Comparison of ENCODE assay signal across 18 cellular contexts in genomic region chr10:78464118-78464855, GRCh38.
DNase-seq lines count a peak whose midpoint lies in the region; ATAC-seq, FAIRE-seq and TF ChIP-seq lines count a peak whose summit lies in the region.
"Had no signal": no experiment of that assay in that cellular context is flagged by ENCODE, and none has a peak within 500 bp of the region (broad histone marks: within the 10 kb centered on the region; RNA-seq: fewer than 3 reads in every experiment).

No MANE protein-coding gene starts in this region.

- no peak overlapping the region for H3K4me3 ChIP-seq in H1 (ENCODE audit: extremely low read depth in 1 of 4, insufficient read depth in 2 of 4, low read depth in 3 of 4, low read length in 4 of 4)
- H3K4me3 ChIP-seq in mesodermal cell (ENCODE audit: extremely low read depth, insufficient read depth, low read length, poor library complexity, severe bottlenecking), result no peak overlapping the region
- H3K4me3 ChIP-seq in trophoblast cell (ENCODE audit: low read depth, low read length), result no peak overlapping the region
- H3K4me3 ChIP-seq in uterus, result no peak overlapping the region
- H3K4me3 ChIP-seq: HAP-1, Peyer's patch, SJSA1 had no signal

- H2BK5ac ChIP-seq in H1 (ENCODE audit: low read depth, low read length) (no peak overlapping the region), trophoblast cell (ENCODE audit: low read depth, low read length, poor library complexity) (peak overlapping the region; percentile 2)

- H2BK12ac ChIP-seq in H1 (ENCODE audit: low read depth, low read length) (no peak overlapping the region), trophoblast cell (ENCODE audit: low read length) (peak overlapping the region; percentile 79)

- intact Hi-C loops in uterus (cut with DNase I; ENCODE audit: low total_unique reads), result no loop called here

- DNase-seq in H1 (ENCODE audit: low read depth in 1 of 2, low spot score in 2 of 2), result no peak
- DNase-seq in trophoblast cell, result no peak
- no peak for DNase-seq in uterus
- DNase-seq in GM03348 (ENCODE audit: low spot score), result no peak
- no peak for DNase-seq in NCI-H2081 treated with DMSO at 0.1 percent for 48 hours (lab: John Stamatoyannopoulos, UW)
- DNase-seq: ACHN, DMS79, NCI-H1436, NCI-H2029 treated with DMSO at 0.1 percent for 48 hours, NCI-H2171 treated with DMSO at 0.1 percent for 48 hours, NCI-H446 treated with DMSO at 0.1 percent for 48 hours, NCI-H69 had no signal

- no peaks in the 10 kb centered on the region; the same call in 1 of the 2 replicates for H3K23me2 ChIP-seq in H1 (ENCODE audit: low read depth, low read length)

- H3K4me1 ChIP-seq in H1 (replicated peaks in 1 of 4; ENCODE audit: control insufficient read depth in 3 of 4, insufficient read depth in 4 of 4, low read length in 3 of 4), result peaks cover 0 to 7% (median 3%) of the 10 kb centered on the region in 4 experiments; a peak in 4 of 7 replicates
- H3K4me1 ChIP-seq in mesodermal cell (ENCODE audit: control insufficient read depth, insufficient read depth, low read length, poor library complexity, severe bottlenecking), result peaks cover 19% of the 10 kb centered on the region
- H3K4me1 ChIP-seq in trophoblast cell (ENCODE audit: control insufficient read depth in 1 of 2, insufficient read depth in 2 of 2, low read length in 2 of 2), result peaks cover 8 to 9% of the 10 kb centered on the region in 2 experiments
- H3K4me1 ChIP-seq in uterus, result no peaks in the 10 kb centered on the region
- H3K4me1 ChIP-seq: HAP-1, Peyer's patch had no signal

- H2AK5ac ChIP-seq in H1 (ENCODE audit: low read depth, low read length), result no peak overlapping the region
- H2AK5ac ChIP-seq in trophoblast cell (ENCODE audit: low read length), result peak overlapping the region; percentile 71

- H3K79me1 ChIP-seq in H1 (ENCODE audit: low read depth, low read length) (no peaks in the 10 kb centered on the region), trophoblast cell (ENCODE audit: low read length) (peaks cover 18% of the 10 kb centered on the region)

- TF ChIP-seq RAD21 in H1 (IDR thresholded peaks at IDR 0.05 in 1 of 2, conservative IDR thresholded peaks at IDR 0.05 in 1 of 2; ENCODE audit: low read depth in 2 of 2, low read length in 2 of 2), result no peak

- TF ChIP-seq POLR2A in H1 (IDR thresholded peaks at IDR 0.05; ENCODE audit: control extremely low read depth in 1 of 2, low read depth in 2 of 2, low read length in 2 of 2) (no peak), uterus (IDR thresholded peaks at IDR 0.05) (no peak)

- no peak overlapping the region for H3K56ac ChIP-seq in H1 (replicated peaks; ENCODE audit: insufficient read length, low read depth, low read length)

- TF ChIP-seq CTCF in H1 (IDR thresholded peaks at IDR 0.05; ENCODE audit: control extremely low read depth in 1 of 3, insufficient read depth in 1 of 3, low read depth in 1 of 3, low read length in 3 of 3) (no peak), uterus (IDR thresholded peaks at IDR 0.05) (no peak)

- no peak for FAIRE-seq in H1 (lab: Jason Lieb, UNC)

- TF ChIP-seq EP300 in H1 (IDR thresholded peaks at IDR 0.05; ENCODE audit: borderline replicate concordance in 1 of 2, low read depth in 2 of 2, low read length in 2 of 2), result no peak

- H3K36me3 ChIP-seq in H1 (ENCODE audit: control insufficient read depth in 2 of 4, insufficient read depth in 4 of 4, low read length in 3 of 4) (no peaks in the 10 kb centered on the region), mesodermal cell (ENCODE audit: control insufficient read depth, insufficient read depth, low read length) (no peaks in the 10 kb centered on the region), trophoblast cell (ENCODE audit: control insufficient read depth in 1 of 2, insufficient read depth in 2 of 2, low read length in 2 of 2) (no peaks in the 10 kb centered on the region), uterus (no peaks in the 10 kb centered on the region)
- H3K36me3 ChIP-seq: HAP-1, Peyer's patch, SJSA1 had no signal

- H4K91ac ChIP-seq in H1 (replicated peaks; ENCODE audit: insufficient read length, low read length) (no peak overlapping the region), trophoblast cell (ENCODE audit: low read depth, low read length) (peak overlapping the region; percentile 59)

- H3K4me2 ChIP-seq in H1 (ENCODE audit: insufficient read depth in 1 of 2, low read depth in 2 of 2, low read length in 2 of 2) (no peak overlapping the region), trophoblast cell (ENCODE audit: low read length) (no peak overlapping the region)

- H4K20me1 ChIP-seq in H1 (replicated peaks in 1 of 2; ENCODE audit: control insufficient read depth in 1 of 2, insufficient read depth in 2 of 2, low read length in 2 of 2), result no peaks in the 10 kb centered on the region

- no peak overlapping the region for H3K27ac ChIP-seq in H1 (ENCODE audit: low read depth, low read length)
- peak overlapping the region; percentile 45 for H3K27ac ChIP-seq in mesodermal cell (ENCODE audit: low read depth, low read length, severe bottlenecking)
- no peak overlapping the region for H3K27ac ChIP-seq in trophoblast cell (ENCODE audit: low read depth, low read length)
- H3K27ac ChIP-seq in uterus, result peak overlapping the region; percentile 47 to 59
- H3K27ac ChIP-seq: HL-60, Peyer's patch, SJSA1 had no signal

- H3K9ac ChIP-seq in H1 (replicated peaks in 1 of 4; ENCODE audit: extremely low read depth in 1 of 4, low read depth in 3 of 4, low read length in 3 of 4), result no peak overlapping the region
- no peak overlapping the region for H3K9ac ChIP-seq in trophoblast cell (ENCODE audit: low read length)

- no peak overlapping the region for H2BK20ac ChIP-seq in H1 (ENCODE audit: low read length)

- no peak overlapping the region for H4K5ac ChIP-seq in H1 (ENCODE audit: insufficient read length, low read depth, low read length)

- POLR2A ChIA-PET in H1 (lab: Charles Lee; ENCODE audit: partially characterized antibody), result no interaction called here

- WGBS in H1 (ENCODE audit: extremely low coverage in 1 of 2, insufficient coverage in 1 of 2, insufficient read length in 1 of 2, insufficient replicate concordance in 2 of 2, low coverage in 1 of 2, low lambda C conversion rate in 2 of 2, missing lambda C conversion rate in 1 of 2), 2 experiments, result 78% methylated on average over 4 of the region's 4 CpGs; no CpG with 5 or more reads in 1 of the 2 experiments
- 45 to 74% methylated on average over 1 to 2 of the region's 4 CpGs for WGBS in mesodermal cell (ENCODE audit: insufficient coverage in 2 of 2), 2 experiments
- no CpG with 5 or more reads among the region's 4 CpGs for WGBS in trophoblast cell (ENCODE audit: extremely low coverage, insufficient coverage, insufficient read length)

- H3K14ac ChIP-seq in H1 (ENCODE audit: insufficient read length) (no peak overlapping the region), trophoblast cell (ENCODE audit: low read length) (peak overlapping the region; percentile 24)

- H2AFZ ChIP-seq in H1 (ENCODE audit: low read length), result 0 out of 2 replicates have a peak overlapping the region, but pooled peaks have one; percentile 1
- no peak overlapping the region for H2AFZ ChIP-seq in trophoblast cell (ENCODE audit: insufficient read depth, low read length, poor library complexity)

- no peak overlapping the region for H4K12ac ChIP-seq in trophoblast cell (ENCODE audit: low read depth, low read length)

- H3K4ac ChIP-seq in H1 (replicated peaks; ENCODE audit: insufficient read length, low read depth, low read length) (no peak overlapping the region), trophoblast cell (ENCODE audit: low read depth, low read length) (no peak overlapping the region)

- ATAC-seq in GM21381 (IDR thresholded peaks at IDR 0.05; ENCODE audit: unreplicated experiment), result no peak

- no peaks in the 10 kb centered on the region for H3K27me3 ChIP-seq in H1 (replicated peaks in 1 of 4; ENCODE audit: control insufficient read depth in 3 of 4, extremely low read depth in 1 of 4, insufficient read depth in 3 of 4, low read length in 3 of 4)
- H3K27me3 ChIP-seq in trophoblast cell (ENCODE audit: insufficient read depth, low read length), result no peaks in the 10 kb centered on the region
- H3K27me3 ChIP-seq in uterus, result no peaks in the 10 kb centered on the region
- H3K27me3 ChIP-seq: Peyer's patch, SJSA1 had no signal

- no peak overlapping the region for H2BK15ac ChIP-seq in H1 (ENCODE audit: low read length)

- H4K8ac ChIP-seq in H1 (ENCODE audit: extremely low read depth, insufficient read depth, low read length), result no peak overlapping the region; the same call in 1 of the 2 replicates
- peak overlapping the region; percentile 53 for H4K8ac ChIP-seq in trophoblast cell (ENCODE audit: low read depth, low read length)

- CTCF ChIA-PET in H1 (lab: Charles Lee; ENCODE audit: partially characterized antibody), result interaction anchor here (1.4 kb wide), 1 partner anchor 41 kb away, joined by 5 read pairs; no protein-coding TSS in a partner anchor

- H3K18ac ChIP-seq in H1 (ENCODE audit: extremely low read depth, low read length) (no peak overlapping the region), trophoblast cell (ENCODE audit: low read length) (no peak overlapping the region)

- H3K23ac ChIP-seq in H1 (ENCODE audit: insufficient read length) (no peak overlapping the region), trophoblast cell (ENCODE audit: low read length) (no peak overlapping the region)

- H3K79me2 ChIP-seq in H1 (ENCODE audit: control insufficient read depth in 1 of 2, insufficient read depth in 2 of 2, low read length in 2 of 2) (no peaks in the 10 kb centered on the region), trophoblast cell (ENCODE audit: control insufficient read depth, insufficient read depth, low read length, poor library complexity) (no peaks in the 10 kb centered on the region)

- no peak overlapping the region for H2BK120ac ChIP-seq in H1 (replicated peaks; ENCODE audit: low read depth, low read length)
- no peak overlapping the region for H2BK120ac ChIP-seq in trophoblast cell (ENCODE audit: insufficient read depth, low read length, poor library complexity)

- H3K9me3 ChIP-seq in H1 (ENCODE audit: insufficient read depth in 2 of 2, low read depth in 1 of 2, low read length in 1 of 2) (peaks cover 0 to under 1% of the 10 kb centered on the region in 2 experiments; a peak in 1 of 4 replicates), mesodermal cell (ENCODE audit: control insufficient read depth, low read length) (no peaks in the 10 kb centered on the region), trophoblast cell (ENCODE audit: insufficient read depth, low read depth, low read length) (no peaks in the 10 kb centered on the region), uterus (no peaks in the 10 kb centered on the region)
- H3K9me3 ChIP-seq: HAP-1, Peyer's patch, SJSA1 had no signal

TF ChIP-seq in H1, 55 proteins besides CTCF, POLR2A, EP300 and RAD21:
- TF ChIP-seq EGR1 (IDR thresholded peaks at IDR 0.05; ENCODE audit: borderline replicate concordance, low read depth, low read length), result no peak
- no peak for TF ChIP-seq KDM5A (IDR thresholded peaks at IDR 0.05; ENCODE audit: low read length)
- TF ChIP-seq SP2 (IDR thresholded peaks at IDR 0.05; ENCODE audit: low read length), result no peak

Comparison
In these comparisons a context has a peak if more than half of its experiments do, and no peak if none do; other contexts are left out.
1. H3K27ac ChIP-seq: peak in mesodermal cell (single experiment) and uterus (2 of 2); none in H1 (single experiment) and trophoblast cell (single experiment).